8 cellular contexts compared by ENCODE assay signal in the genomic region with DNA sequence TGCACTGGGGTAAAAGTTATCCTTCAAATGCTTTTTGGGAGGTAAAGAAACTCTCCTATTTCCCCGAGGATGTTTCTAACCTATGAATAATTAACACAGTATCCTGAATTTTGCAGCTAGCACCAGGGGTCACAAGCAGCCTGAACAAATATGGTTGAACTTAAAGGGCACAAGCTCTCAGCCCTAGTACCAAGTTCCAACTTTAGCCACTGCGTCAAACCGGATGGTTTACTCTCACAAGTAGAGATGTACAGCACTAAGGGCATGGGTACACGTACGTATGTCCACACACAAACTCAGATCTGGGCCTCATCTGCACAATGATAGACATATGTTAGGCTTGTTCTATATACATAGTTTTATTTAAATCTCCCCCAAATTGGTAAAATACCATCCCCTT. TPM values are rescaled to one million over a fixed set of nuclear protein-coding genes. Genes with fewer than 3 reads are reported as not detected.
DNase-seq lines count a peak whose midpoint lies in the region; ATAC-seq and TF ChIP-seq lines count a peak whose summit lies in the region.

No MANE protein-coding gene starts in this region.

- ATAC-seq in WTC11, result no peak
- no peak for ATAC-seq in upper lobe of left lung (ENCODE audit: low FRiP score in 2 of 2)
- ATAC-seq in HG03457 (IDR thresholded peaks at IDR 0.05; ENCODE audit: unreplicated experiment), result no peak

- H3K27me3 ChIP-seq in iPS-20b (ENCODE audit: insufficient read depth, low read length), result no peaks in the 10 kb centered on the region
- H3K27me3 ChIP-seq in upper lobe of left lung, result no peaks in the 10 kb centered on the region

- H3K36me3 ChIP-seq in iPS-20b (ENCODE audit: insufficient read depth, low read depth, low read length), result peaks cover 22% of the 10 kb centered on the region
- H3K36me3 ChIP-seq in upper lobe of left lung, result no peaks in the 10 kb centered on the region

- no peaks in the 10 kb centered on the region for H3K27me3 Mint-ChIP-seq in activated naive CD4-positive, alpha-beta T cell treated with anti-CD3 and anti-CD28 coated beads for 36 hours (ENCODE audit: low read depth)
- no peaks in the 10 kb centered on the region for H3K27me3 Mint-ChIP-seq in WTC11 (ENCODE audit: low read depth)

- H3K27ac ChIP-seq in iPS-20b (ENCODE audit: low read length), result peak overlapping the region; percentile 30
- peak overlapping the region; percentile 14 to 91 (median 63) for H3K27ac ChIP-seq in upper lobe of left lung

- no peak for TF ChIP-seq POLR2A in upper lobe of left lung (IDR thresholded peaks at IDR 0.05)

- H3K9me3 Mint-ChIP-seq in activated naive CD4-positive, alpha-beta T cell treated with anti-CD3 and anti-CD28 coated beads for 36 hours, result no peaks in the 10 kb centered on the region
- H3K9me3 Mint-ChIP-seq in WTC11, result no peaks in the 10 kb centered on the region

- TF ChIP-seq EP300 in upper lobe of left lung (IDR thresholded peaks at IDR 0.05), result no peak

- no peaks in the 10 kb centered on the region for H3K9me3 ChIP-seq in iPS-20b (ENCODE audit: insufficient read depth, low read depth, low read length)
- no peaks in the 10 kb centered on the region for H3K9me3 ChIP-seq in upper lobe of left lung

- peaks cover 73% of the 10 kb centered on the region for H3K4me1 Mint-ChIP-seq in activated naive CD4-positive, alpha-beta T cell treated with anti-CD3 and anti-CD28 coated beads for 36 hours (ENCODE audit: low read depth)
- H3K4me1 Mint-ChIP-seq in WTC11, result peaks cover 56% of the 10 kb centered on the region

- WGBS in upper lobe of left lung, 2 donors, result 73 to 79% methylated on average over 5 of the region's 5 CpGs

- H3K36me3 Mint-ChIP-seq in activated naive CD4-positive, alpha-beta T cell treated with anti-CD3 and anti-CD28 coated beads for 36 hours (ENCODE audit: low read depth), result peaks cover 44% of the 10 kb centered on the region
- peaks cover 17% of the 10 kb centered on the region for H3K36me3 Mint-ChIP-seq in WTC11

- H3K4me3 ChIP-seq in iPS-20b (ENCODE audit: low read length) (peak overlapping the region; percentile 33; the same call in 1 of the 2 replicates), upper lobe of left lung (no peak overlapping the region)

- DNase-seq in activated naive CD4-positive, alpha-beta T cell treated with anti-CD3 and anti-CD28 coated beads for 36 hours, result no peak
- no peak for DNase-seq in activated naive CD4-positive, alpha-beta T cell (lab: John Stamatoyannopoulos, UW)
- DNase-seq in WTC11 (ENCODE audit: low spot score) (no peak), upper lobe of left lung (no peak), amygdala (lab: John Stamatoyannopoulos, UW) (no peak), dedifferentiated amniotic fluid mesenchymal stem cell (ENCODE audit: extremely low spot score) (no peak)

- CTCF ChIA-PET in activated naive CD4-positive, alpha-beta T cell treated with anti-CD3 and anti-CD28 coated beads for 36 hours (lab: Charles Lee), result interaction anchor here (0.9 to 9.5 kb wide), 4 partner anchors 13 to 90 kb away, joined by 4 to 99 read pairs (median 49); no protein-coding TSS in a partner anchor
- CTCF ChIA-PET in WTC11 (lab: Charles Lee), result interaction anchor here (0.8 to 7.0 kb wide), 8 partner anchors 12 to 235 kb away, joined by 3 to 97 read pairs (median 6); no protein-coding TSS in a partner anchor

- TF ChIP-seq CTCF in WTC11 (IDR thresholded peaks at IDR 0.05) (no peak), upper lobe of left lung (IDR thresholded peaks at IDR 0.05) (no peak)

- H3K9ac ChIP-seq in iPS-20b (ENCODE audit: low read depth, low read length), result peak overlapping the region; percentile 31; the same call in 1 of the 2 replicates

- peaks cover 31% of the 10 kb centered on the region for H3K4me1 ChIP-seq in iPS-20b (ENCODE audit: insufficient read depth, low read length)
- peaks cover 29 to 59% (median 35%) of the 10 kb centered on the region in 4 donors for H3K4me1 ChIP-seq in upper lobe of left lung

- POLR2A ChIA-PET in WTC11 (lab: Charles Lee), result interaction anchor here (1.8 kb wide), 1 partner anchor 14 kb away, joined by 6 read pairs; no protein-coding TSS in a partner anchor

- intact Hi-C loops in activated naive CD4-positive, alpha-beta T cell treated with anti-CD3 and anti-CD28 coated beads for 36 hours (cut with micrococcal nuclease), result loop anchor here (10.0 kb wide), 1 partner anchor 1458 kb away; a partner anchor contains a TSS

- peak overlapping the region; percentile 98 for H3K4me3 Mint-ChIP-seq in activated naive CD4-positive, alpha-beta T cell treated with anti-CD3 and anti-CD28 coated beads for 36 hours
- H3K4me3 Mint-ChIP-seq in WTC11, result peak overlapping the region; percentile 37

- H3K27ac Mint-ChIP-seq in activated naive CD4-positive, alpha-beta T cell treated with anti-CD3 and anti-CD28 coated beads for 36 hours, result peak overlapping the region; percentile 100
- H3K27ac Mint-ChIP-seq in WTC11, result peak overlapping the region; percentile 91

TF ChIP-seq in WTC11, 78 proteins besides CTCF, POLR2A, EP300 and RAD21:
- TF ChIP-seq GTF2I (CRISPR knock-in tag; conservative IDR thresholded peaks at IDR 0.05), result no peak
- TF ChIP-seq ATF1 (CRISPR knock-in tag; IDR thresholded peaks at IDR 0.05), result no peak
- TF ChIP-seq, protein P1, sequence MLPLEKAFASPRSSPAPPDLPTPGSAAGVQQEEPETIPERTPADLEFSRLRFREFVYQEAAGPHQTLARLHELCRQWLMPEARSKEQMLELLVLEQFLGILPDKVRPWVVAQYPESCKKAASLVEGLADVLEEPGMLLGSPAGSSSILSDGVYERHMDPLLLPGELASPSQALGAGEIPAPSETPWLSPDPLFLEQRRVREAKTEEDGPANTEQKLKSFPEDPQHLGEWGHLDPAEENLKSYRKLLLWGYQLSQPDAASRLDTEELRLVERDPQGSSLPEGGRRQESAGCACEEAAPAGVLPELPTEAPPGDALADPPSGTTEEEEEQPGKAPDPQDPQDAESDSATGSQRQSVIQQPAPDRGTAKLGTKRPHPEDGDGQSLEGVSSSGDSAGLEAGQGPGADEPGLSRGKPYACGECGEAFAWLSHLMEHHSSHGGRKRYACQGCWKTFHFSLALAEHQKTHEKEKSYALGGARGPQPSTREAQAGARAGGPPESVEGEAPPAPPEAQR (CRISPR knock-in tag; IDR thresholded peaks at IDR 0.05), result no peak
- no peak for TF ChIP-seq IRF2 (CRISPR knock-in tag; IDR thresholded peaks at IDR 0.05; ENCODE audit: borderline replicate concordance, low read depth)
- TF ChIP-seq JAZF1 (CRISPR knock-in tag; IDR thresholded peaks at IDR 0.05), result no peak
- TF ChIP-seq, protein P2, sequence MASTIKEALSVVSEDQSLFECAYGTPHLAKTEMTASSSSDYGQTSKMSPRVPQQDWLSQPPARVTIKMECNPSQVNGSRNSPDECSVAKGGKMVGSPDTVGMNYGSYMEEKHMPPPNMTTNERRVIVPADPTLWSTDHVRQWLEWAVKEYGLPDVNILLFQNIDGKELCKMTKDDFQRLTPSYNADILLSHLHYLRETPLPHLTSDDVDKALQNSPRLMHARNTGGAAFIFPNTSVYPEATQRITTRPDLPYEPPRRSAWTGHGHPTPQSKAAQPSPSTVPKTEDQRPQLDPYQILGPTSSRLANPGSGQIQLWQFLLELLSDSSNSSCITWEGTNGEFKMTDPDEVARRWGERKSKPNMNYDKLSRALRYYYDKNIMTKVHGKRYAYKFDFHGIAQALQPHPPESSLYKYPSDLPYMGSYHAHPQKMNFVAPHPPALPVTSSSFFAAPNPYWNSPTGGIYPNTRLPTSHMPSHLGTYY (CRISPR knock-in tag; IDR thresholded peaks at IDR 0.05), result no peak
- TF ChIP-seq NFYB (CRISPR knock-in tag; conservative IDR thresholded peaks at IDR 0.05; ENCODE audit: low read depth), result no peak
- TF ChIP-seq ZNF121 (CRISPR knock-in tag; IDR thresholded peaks at IDR 0.05), result no peak
- no peak for TF ChIP-seq CREB1 (CRISPR knock-in tag; IDR thresholded peaks at IDR 0.05)
- TF ChIP-seq NR1H2 (CRISPR knock-in tag; IDR thresholded peaks at IDR 0.05), result no peak
- TF ChIP-seq HMGA2 (CRISPR knock-in tag; IDR thresholded peaks at IDR 0.05), result no peak

RNA-seq across cellular contexts. Expression of a gene that starts 4.7 kb away (rescaled TPM):
- total RNA-seq in activated naive CD4-positive, alpha-beta T cell treated with anti-CD3 and anti-CD28 coated beads for 36 hours, result 10 to 100 TPM; 76.0 to 83.3 TPM
- total RNA-seq in WTC11 (2021) (46.4 to 64.8 TPM (median 46.6 TPM) in 3 replicates), upper lobe of left lung (100 to 1,000 TPM in 1 of 6 donors, 10 to 100 TPM in 5; 33.1 to 119 (median 54.5) TPM)
